1 cellular context compared by ENCODE assay signal in genomic region chr15:66069751-66070150, GRCh38.
A peak's percentile ranks its signal among the peaks of the same experiment; 100 is the strongest.
TF ChIP-seq lines count a peak whose summit lies in the region.

No MANE protein-coding gene starts in this region.

TF ChIP-seq in K562, 482 proteins besides CTCF, POLR2A, EP300 and RAD21 (continued from another document):
- TF ChIP-seq ZBTB40 (IDR thresholded peaks at IDR 0.05) (peak; percentile 93), ZBTB40 (CRISPR knock-in tag; IDR thresholded peaks at IDR 0.05) (peak; percentile 85)
